ENCODE assay signal across 14 cellular contexts in the genomic region with DNA sequence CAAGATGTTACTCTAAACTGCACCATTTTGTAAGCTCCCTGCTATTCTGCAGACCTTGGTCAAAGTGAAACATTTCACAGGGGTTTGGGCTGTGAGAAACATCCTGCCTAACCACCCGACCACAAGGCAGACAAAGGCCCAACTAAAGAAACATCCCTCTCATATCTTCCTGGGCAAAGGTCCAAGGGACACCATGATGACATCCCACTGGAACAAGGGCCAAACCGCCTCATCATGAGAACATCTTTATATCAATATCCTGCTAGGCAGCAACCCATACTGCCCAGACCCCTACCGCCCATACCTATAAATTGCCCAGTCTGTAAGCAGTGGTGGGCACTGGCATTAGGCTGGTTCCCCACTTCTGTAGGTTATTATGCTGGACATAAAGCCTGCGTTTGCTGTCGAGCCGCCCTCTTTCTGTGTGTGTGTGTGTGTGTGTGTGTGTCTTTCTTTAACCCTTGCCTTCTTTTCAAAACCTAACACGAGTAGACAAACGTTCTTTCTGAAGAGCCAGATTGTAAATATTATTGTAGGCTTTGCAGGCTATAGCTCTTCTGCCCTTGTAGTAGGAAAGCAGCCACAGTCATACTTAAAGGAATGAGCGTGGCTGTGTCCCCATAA. TPM values are rescaled to one million over a fixed set of nuclear protein-coding genes. Genes with fewer than 3 reads are reported as not detected.
DNase-seq lines count a peak whose midpoint lies in the region; ATAC-seq and TF ChIP-seq lines count a peak whose summit lies in the region.
"Had no signal": no experiment of that assay in that cellular context is flagged by ENCODE, and none has a peak within 500 bp of the region (broad histone marks: within the 10 kb centered on the region; RNA-seq: fewer than 3 reads in every experiment).

No MANE protein-coding gene starts in this region.

- H3K9me3 Mint-ChIP-seq in activated T-cell treated with anti-CD3 and anti-CD28 coated beads, Interleukin-2, amount 50 U/mL, for 24 hours = no peaks in the 10 kb centered on the region
- no peaks in the 10 kb centered on the region for H3K9me3 Mint-ChIP-seq in activated T-cell treated with anti-CD3 and anti-CD28 coated beads, Interleukin-2, amount 50 U/mL, for 4 hours
- peaks cover 9% of the 10 kb centered on the region for H3K9me3 Mint-ChIP-seq in T-helper 1 cell treated with Interleukin-12 subunit alpha and Interleukin-12 subunit beta and Interleukin-4 antibody, amounts not matched to agents 30 μg/mL and 1 μg/mL, for 36 hours
- H3K9me3 Mint-ChIP-seq in type B pancreatic cell = no peaks in the 10 kb centered on the region

- no peak for DNase-seq in activated T-cell treated with anti-CD3 and anti-CD28 coated beads, Interleukin-2, amount 50 U/mL, for 24 hours
- DNase-seq in activated T-cell treated with anti-CD3 and anti-CD28 coated beads, Interleukin-2, amount 50 U/mL, for 4 hours = no peak
- DNase-seq in glomerular visceral epithelial cell (ENCODE audit: extremely low spot score) (peak; percentile 75), type B pancreatic cell (ENCODE audit: extremely low spot score, unreplicated experiment) (no peak), activated gamma-delta T cell (lab: John Stamatoyannopoulos, UW) (no peak), foreskin keratinocyte (no peak)
- DNase-seq: effector CD4-positive, alpha-beta T cell; NCI-H446; SHP77 treated with DMSO at 0.1 percent for 48 hours; stimulated activated CD8-positive, alpha-beta memory T cell treated with anti-CD3 and anti-CD28 coated beads, Interleukin-4, amount 100 ng/mL, for 48 hours had no signal

- no peak for TF ChIP-seq CTCF in type B pancreatic cell (conservative IDR thresholded peaks at IDR 0.05)
- no peak for TF ChIP-seq CTCF in foreskin keratinocyte (conservative IDR thresholded peaks at IDR 0.05)

- H3K27me3 ChIP-seq in foreskin keratinocyte = peaks cover 15% of the 10 kb centered on the region

- ATAC-seq in activated T-cell treated with anti-CD3 and anti-CD28 coated beads, Interleukin-2, amount 50 U/mL, for 4 hours = no peak
- no peak for ATAC-seq in foreskin keratinocyte
- ATAC-seq in HG02840 (IDR thresholded peaks at IDR 0.05; ENCODE audit: low FRiP score, unreplicated experiment) = no peak

- peak overlapping the region; percentile 28 for H3K27ac Mint-ChIP-seq in activated T-cell treated with anti-CD3 and anti-CD28 coated beads, Interleukin-2, amount 50 U/mL, for 24 hours
- H3K27ac Mint-ChIP-seq in T-helper 1 cell treated with Interleukin-12 subunit alpha and Interleukin-12 subunit beta and Interleukin-4 antibody, amounts not matched to agents 30 μg/mL and 1 μg/mL, for 36 hours = peak overlapping the region; percentile 70
- H3K27ac Mint-ChIP-seq in type B pancreatic cell = no peak overlapping the region

- peaks cover 11% of the 10 kb centered on the region for H3K4me1 ChIP-seq in foreskin keratinocyte

- peaks cover 41% of the 10 kb centered on the region for H3K4me1 Mint-ChIP-seq in activated T-cell treated with anti-CD3 and anti-CD28 coated beads, Interleukin-2, amount 50 U/mL, for 24 hours (ENCODE audit: low read depth)
- H3K4me1 Mint-ChIP-seq in activated T-cell treated with anti-CD3 and anti-CD28 coated beads, Interleukin-2, amount 50 U/mL, for 4 hours (ENCODE audit: low read depth) = peaks cover 30% of the 10 kb centered on the region
- peaks cover 39% of the 10 kb centered on the region for H3K4me1 Mint-ChIP-seq in T-helper 1 cell treated with Interleukin-12 subunit alpha and Interleukin-12 subunit beta and Interleukin-4 antibody, amounts not matched to agents 30 μg/mL and 1 μg/mL, for 36 hours (ENCODE audit: low read depth)
- H3K4me1 Mint-ChIP-seq in type B pancreatic cell (ENCODE audit: unreplicated experiment) = peaks cover 14% of the 10 kb centered on the region

- H3K36me3 Mint-ChIP-seq in activated T-cell treated with anti-CD3 and anti-CD28 coated beads, Interleukin-2, amount 50 U/mL, for 24 hours (ENCODE audit: low read depth) = peaks cover 38% of the 10 kb centered on the region
- H3K36me3 Mint-ChIP-seq in activated T-cell treated with anti-CD3 and anti-CD28 coated beads, Interleukin-2, amount 50 U/mL, for 4 hours (ENCODE audit: insufficient read depth) = peaks cover 17% of the 10 kb centered on the region
- peaks cover 29% of the 10 kb centered on the region for H3K36me3 Mint-ChIP-seq in T-helper 1 cell treated with Interleukin-12 subunit alpha and Interleukin-12 subunit beta and Interleukin-4 antibody, amounts not matched to agents 30 μg/mL and 1 μg/mL, for 36 hours (ENCODE audit: low read depth)
- H3K36me3 Mint-ChIP-seq in type B pancreatic cell = peaks cover 15% of the 10 kb centered on the region

- no peak overlapping the region for H3K4me3 Mint-ChIP-seq in activated T-cell treated with anti-CD3 and anti-CD28 coated beads, Interleukin-2, amount 50 U/mL, for 24 hours
- H3K4me3 Mint-ChIP-seq in activated T-cell treated with anti-CD3 and anti-CD28 coated beads, Interleukin-2, amount 50 U/mL, for 4 hours = no peak overlapping the region
- peak overlapping the region; percentile 62 for H3K4me3 Mint-ChIP-seq in T-helper 1 cell treated with Interleukin-12 subunit alpha and Interleukin-12 subunit beta and Interleukin-4 antibody, amounts not matched to agents 30 μg/mL and 1 μg/mL, for 36 hours
- peak overlapping the region; percentile 55 for H3K4me3 Mint-ChIP-seq in type B pancreatic cell

- peaks cover 31% of the 10 kb centered on the region for H3K27me3 Mint-ChIP-seq in activated T-cell treated with anti-CD3 and anti-CD28 coated beads, Interleukin-2, amount 50 U/mL, for 24 hours
- peaks cover 21% of the 10 kb centered on the region for H3K27me3 Mint-ChIP-seq in activated T-cell treated with anti-CD3 and anti-CD28 coated beads, Interleukin-2, amount 50 U/mL, for 4 hours (ENCODE audit: low read depth)
- peaks cover 4% of the 10 kb centered on the region for H3K27me3 Mint-ChIP-seq in T-helper 1 cell treated with Interleukin-12 subunit alpha and Interleukin-12 subunit beta and Interleukin-4 antibody, amounts not matched to agents 30 μg/mL and 1 μg/mL, for 36 hours (ENCODE audit: low read depth)
- H3K27me3 Mint-ChIP-seq in type B pancreatic cell = peaks cover 48% of the 10 kb centered on the region

- no peak overlapping the region for H3K27ac ChIP-seq in foreskin keratinocyte

RNA-seq across cellular contexts. Expression of a gene that starts 1.0 kb away (rescaled TPM):
- total RNA-seq in activated T-cell treated with anti-CD3 and anti-CD28 coated beads, Interleukin-2, amount 50 U/mL, for 4 hours = 10 to 100 TPM; 54.0 to 65.4 (median 63.2) TPM
- total RNA-seq in type B pancreatic cell (ENCODE audit: low replicate concordance) = 50.0 and 51.7 TPM in 2 replicates
- total RNA-seq in foreskin keratinocyte = 53.6 and 55.3 TPM in 2 replicates
- polyA plus RNA-seq in foreskin keratinocyte = 74.1 and 77.8 TPM in 2 replicates

RNA-seq across cellular contexts. Expression of a gene that starts 33.5 kb away (rescaled TPM):
- total RNA-seq in activated T-cell treated with anti-CD3 and anti-CD28 coated beads, Interleukin-2, amount 50 U/mL, for 4 hours = 1 to 10 TPM; 1.7 to 3.9 (median 2.2) TPM
- total RNA-seq in type B pancreatic cell (ENCODE audit: low replicate concordance) (0.21 and 0.65 TPM in 2 replicates), foreskin keratinocyte (0.20 and 0.32 TPM in 2 replicates)
- 0.26 and 0.44 TPM in 2 replicates for polyA plus RNA-seq in foreskin keratinocyte
- total RNA-seq: MCF 10A had no signal

RNA-seq across cellular contexts. Expression of a gene that starts 46.4 kb away (rescaled TPM):
- under 1 TPM; 0.05 to 0.38 (median 0.33) TPM for total RNA-seq in activated T-cell treated with anti-CD3 and anti-CD28 coated beads, Interleukin-2, amount 50 U/mL, for 4 hours
- total RNA-seq in type B pancreatic cell (ENCODE audit: low replicate concordance) (0.21 and 0.53 TPM in 2 replicates), foreskin keratinocyte (not detected in 2 replicates)
- polyA plus RNA-seq in foreskin keratinocyte = not detected in 2 replicates
- total RNA-seq: MCF 10A had no signal
- polyA plus RNA-seq: AG04450 had no signal

RNA-seq across cellular contexts. Expression of a gene that starts 51.0 kb away (rescaled TPM):
- total RNA-seq in activated T-cell treated with anti-CD3 and anti-CD28 coated beads, Interleukin-2, amount 50 U/mL, for 4 hours = under 1 TPM; 0.23 to 0.30 (median 0.24) TPM
- total RNA-seq in type B pancreatic cell (ENCODE audit: low replicate concordance) (1.5 and 2.4 TPM in 2 replicates), foreskin keratinocyte (0.04 and 0.10 TPM in 2 replicates)
- polyA plus RNA-seq in foreskin keratinocyte = 0.01 and 0.02 TPM in 2 replicates
- polyA plus RNA-seq: AG04450 had no signal

Comparison
In these comparisons a context has a peak if more than half of its experiments do, and no peak if none do; other contexts are left out.
1. H3K4me3 Mint-ChIP-seq: peak in T-helper 1 cell treated with Interleukin-12 subunit alpha and Interleukin-12 subunit beta and Interleukin-4 antibody, amounts not matched to agents 30 μg/mL and 1 μg/mL, for 36 hours (single experiment) and type B pancreatic cell (single experiment); none in activated T-cell treated with anti-CD3 and anti-CD28 coated beads, Interleukin-2, amount 50 U/mL, for 24 hours (single experiment) and activated T-cell treated with anti-CD3 and anti-CD28 coated beads, Interleukin-2, amount 50 U/mL, for 4 hours (single experiment).